ENCODE assay signal across 1 cellular context in the genomic region with DNA sequence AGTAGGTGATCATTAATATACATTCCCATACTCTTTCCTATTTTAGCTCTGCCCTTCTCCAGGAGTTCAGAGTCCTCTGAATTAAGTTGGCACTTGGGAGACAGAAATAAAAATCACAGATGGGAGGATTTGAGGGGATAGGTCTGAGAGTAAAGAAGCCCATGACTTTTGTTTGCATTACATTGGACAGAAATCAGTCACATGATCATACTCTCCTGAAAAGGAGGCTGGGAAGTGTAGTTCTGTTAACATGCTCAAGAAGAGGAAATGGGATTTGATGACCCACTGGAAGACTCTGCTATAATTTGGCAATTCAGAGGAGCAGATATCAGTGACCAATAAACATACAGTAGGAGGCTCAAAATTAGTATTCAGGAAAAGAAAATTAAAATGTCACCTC.
TF ChIP-seq lines count a peak whose summit lies in the region.

No MANE protein-coding gene starts in this region.

TF ChIP-seq in GM23338, 12 proteins besides CTCF, POLR2A, EP300 and RAD21 (continued from another document):
- TF ChIP-seq EZH2 (IDR thresholded peaks at IDR 0.05; ENCODE audit: low read depth, unreplicated experiment) (no peak), JUNB (IDR thresholded peaks at IDR 0.05; ENCODE audit: unreplicated experiment) (no peak), ZNF114 (CRISPR knock-in tag; IDR thresholded peaks at IDR 0.05) (no peak), NANOG (IDR thresholded peaks at IDR 0.05; ENCODE audit: borderline replicate concordance) (no peak), ZNF331 (CRISPR knock-in tag; IDR thresholded peaks at IDR 0.05; ENCODE audit: low read depth) (no peak), STAT1 (IDR thresholded peaks at IDR 0.05; ENCODE audit: unreplicated experiment) (no peak), CREB1 (CRISPR knock-in tag; IDR thresholded peaks at IDR 0.05; ENCODE audit: low read depth) (no peak)
- TF ChIP-seq, protein P1, sequence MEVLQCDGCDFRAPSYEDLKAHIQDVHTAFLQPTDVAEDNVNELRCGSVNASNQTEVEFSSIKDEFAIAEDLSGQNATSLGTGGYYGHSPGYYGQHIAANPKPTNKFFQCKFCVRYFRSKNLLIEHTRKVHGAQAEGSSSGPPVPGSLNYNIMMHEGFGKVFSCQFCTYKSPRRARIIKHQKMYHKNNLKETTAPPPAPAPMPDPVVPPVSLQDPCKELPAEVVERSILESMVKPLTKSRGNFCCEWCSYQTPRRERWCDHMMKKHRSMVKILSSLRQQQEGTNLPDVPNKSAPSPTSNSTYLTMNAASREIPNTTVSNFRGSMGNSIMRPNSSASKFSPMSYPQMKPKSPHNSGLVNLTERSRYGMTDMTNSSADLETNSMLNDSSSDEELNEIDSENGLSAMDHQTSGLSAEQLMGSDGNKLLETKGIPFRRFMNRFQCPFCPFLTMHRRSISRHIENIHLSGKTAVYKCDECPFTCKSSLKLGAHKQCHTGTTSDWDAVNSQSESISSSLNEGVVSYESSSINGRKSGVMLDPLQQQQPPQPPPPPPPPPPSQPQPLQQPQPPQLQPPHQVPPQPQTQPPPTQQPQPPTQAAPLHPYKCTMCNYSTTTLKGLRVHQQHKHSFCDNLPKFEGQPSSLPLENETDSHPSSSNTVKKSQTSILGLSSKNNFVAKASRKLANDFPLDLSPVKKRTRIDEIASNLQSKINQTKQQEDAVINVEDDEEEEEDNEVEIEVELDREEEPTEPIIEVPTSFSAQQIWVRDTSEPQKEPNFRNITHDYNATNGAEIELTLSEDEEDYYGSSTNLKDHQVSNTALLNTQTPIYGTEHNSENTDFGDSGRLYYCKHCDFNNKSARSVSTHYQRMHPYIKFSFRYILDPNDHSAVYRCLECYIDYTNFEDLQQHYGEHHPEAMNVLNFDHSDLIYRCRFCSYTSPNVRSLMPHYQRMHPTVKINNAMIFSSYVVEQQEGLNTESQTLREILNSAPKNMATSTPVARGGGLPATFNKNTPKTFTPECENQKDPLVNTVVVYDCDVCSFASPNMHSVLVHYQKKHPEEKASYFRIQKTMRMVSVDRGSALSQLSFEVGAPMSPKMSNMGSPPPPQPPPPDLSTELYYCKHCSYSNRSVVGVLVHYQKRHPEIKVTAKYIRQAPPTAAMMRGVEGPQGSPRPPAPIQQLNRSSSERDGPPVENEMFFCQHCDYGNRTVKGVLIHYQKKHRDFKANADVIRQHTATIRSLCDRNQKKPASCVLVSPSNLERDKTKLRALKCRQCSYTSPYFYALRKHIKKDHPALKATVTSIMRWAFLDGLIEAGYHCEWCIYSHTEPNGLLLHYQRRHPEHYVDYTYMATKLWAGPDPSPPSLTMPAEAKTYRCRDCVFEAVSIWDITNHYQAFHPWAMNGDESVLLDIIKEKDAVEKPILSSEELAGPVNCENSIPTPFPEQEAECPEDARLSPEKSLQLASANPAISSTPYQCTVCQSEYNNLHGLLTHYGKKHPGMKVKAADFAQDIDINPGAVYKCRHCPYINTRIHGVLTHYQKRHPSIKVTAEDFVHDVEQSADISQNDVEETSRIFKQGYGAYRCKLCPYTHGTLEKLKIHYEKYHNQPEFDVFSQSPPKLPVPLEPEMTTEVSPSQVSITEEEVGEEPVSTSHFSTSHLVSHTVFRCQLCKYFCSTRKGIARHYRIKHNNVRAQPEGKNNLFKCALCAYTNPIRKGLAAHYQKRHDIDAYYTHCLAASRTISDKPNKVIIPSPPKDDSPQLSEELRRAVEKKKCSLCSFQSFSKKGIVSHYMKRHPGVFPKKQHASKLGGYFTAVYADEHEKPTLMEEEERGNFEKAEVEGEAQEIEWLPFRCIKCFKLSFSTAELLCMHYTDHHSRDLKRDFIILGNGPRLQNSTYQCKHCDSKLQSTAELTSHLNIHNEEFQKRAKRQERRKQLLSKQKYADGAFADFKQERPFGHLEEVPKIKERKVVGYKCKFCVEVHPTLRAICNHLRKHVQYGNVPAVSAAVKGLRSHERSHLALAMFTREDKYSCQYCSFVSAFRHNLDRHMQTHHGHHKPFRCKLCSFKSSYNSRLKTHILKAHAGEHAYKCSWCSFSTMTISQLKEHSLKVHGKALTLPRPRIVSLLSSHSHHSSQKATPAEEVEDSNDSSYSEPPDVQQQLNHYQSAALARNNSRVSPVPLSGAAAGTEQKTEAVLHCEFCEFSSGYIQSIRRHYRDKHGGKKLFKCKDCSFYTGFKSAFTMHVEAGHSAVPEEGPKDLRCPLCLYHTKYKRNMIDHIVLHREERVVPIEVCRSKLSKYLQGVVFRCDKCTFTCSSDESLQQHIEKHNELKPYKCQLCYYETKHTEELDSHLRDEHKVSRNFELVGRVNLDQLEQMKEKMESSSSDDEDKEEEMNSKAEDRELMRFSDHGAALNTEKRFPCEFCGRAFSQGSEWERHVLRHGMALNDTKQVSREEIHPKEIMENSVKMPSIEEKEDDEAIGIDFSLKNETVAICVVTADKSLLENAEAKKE (CRISPR knock-in tag; IDR thresholded peaks at IDR 0.05), result no peak
TF ChIP-seq in GM23338: peak in this region for 0.
